ENCODE assay signal across 28 cellular contexts in the genomic region with DNA sequence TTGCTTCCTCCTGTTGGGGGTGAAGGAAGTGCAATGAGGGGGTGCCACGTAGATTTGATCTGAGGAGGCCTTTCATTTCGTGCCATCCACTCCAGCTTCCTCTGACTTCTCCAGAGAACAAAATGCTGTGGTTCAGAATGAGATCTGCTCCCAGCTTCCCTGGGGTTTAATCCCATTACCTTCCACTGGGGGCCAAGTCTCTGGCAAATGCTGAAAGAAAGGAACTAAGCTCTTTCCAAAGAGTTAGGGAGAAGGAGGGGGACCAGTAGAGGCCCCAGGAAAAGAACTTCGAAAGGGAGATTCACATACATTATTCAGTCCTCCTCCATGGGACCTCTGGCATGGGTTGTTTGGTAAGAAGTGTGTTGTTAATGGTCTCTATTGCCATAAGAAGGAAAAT.
"Had no signal": no experiment of that assay in that cellular context is flagged by ENCODE, and none has a peak within 500 bp of the region (broad histone marks: within the 10 kb centered on the region; RNA-seq: fewer than 3 reads in every experiment).

No MANE protein-coding gene starts in this region.

- H3K4me1 Mint-ChIP-seq: activated CD4-positive, alpha-beta T cell treated with anti-CD3 and anti-CD28 coated beads, Interleukin-2, amount 10 ng/mL, durations not matched to agents 7 days and 5 days; activated CD8-positive, alpha-beta memory T cell treated with anti-CD3 and anti-CD28 coated beads, Interleukin-2, amount 10 ng/mL, durations not matched to agents 7 days and 5 days; activated naive CD4-positive, alpha-beta T cell treated with anti-CD3 and anti-CD28 coated beads, Interleukin-2, amount 50 U/mL, for 24 hours; naive B cell; neural crest cell; stimulated activated naive B cell treated with anti-CD40 and anti-IgM and Interleukin-4, amounts not matched to agents 10 μg/mL and 1 μg/mL and 100 μg/mL, for 72 hours; T-helper 17 cell had no signal

- H3K9me3 ChIP-seq: breast epithelium, esophagus squamous epithelium, right atrium auricular region, stomach, thyroid gland, upper lobe of right lung had no signal

- H3K27me3 Mint-ChIP-seq: activated CD4-positive, alpha-beta T cell treated with anti-CD3 and anti-CD28 coated beads, Interleukin-2, amount 10 ng/mL, durations not matched to agents 7 days and 5 days; activated CD8-positive, alpha-beta memory T cell treated with anti-CD3 and anti-CD28 coated beads, Interleukin-2, amount 10 ng/mL, durations not matched to agents 7 days and 5 days; activated CD8-positive, alpha-beta T cell treated with anti-CD3 and anti-CD28 coated beads for 36 hours; activated naive CD4-positive, alpha-beta T cell treated with anti-CD3 and anti-CD28 coated beads, Interleukin-2, amount 50 U/mL, for 24 hours; naive B cell; stimulated activated naive B cell treated with anti-CD40 and anti-IgM and Interleukin-4, amounts not matched to agents 10 μg/mL and 1 μg/mL and 100 μg/mL, for 72 hours; T-helper 17 cell had no signal

- H3K27ac ChIP-seq: breast epithelium, epithelial cell of prostate, esophagus squamous epithelium, right atrium auricular region, stomach, thyroid gland, upper lobe of right lung had no signal

- H3K4me3 ChIP-seq: breast epithelium, esophagus squamous epithelium, right atrium auricular region, stomach, thyroid gland, upper lobe of right lung had no signal

- H3K36me3 ChIP-seq: breast epithelium, esophagus squamous epithelium, right atrium auricular region, stomach, thyroid gland, upper lobe of right lung had no signal

- DNase-seq: activated CD4-positive, alpha-beta T cell treated with anti-CD3 and anti-CD28 coated beads for 1 hour; activated CD4-positive, alpha-beta T cell treated with anti-CD3 and anti-CD28 coated beads, Interleukin-2, amount 10 ng/mL, durations not matched to agents 7 days and 5 days; activated CD8-positive, alpha-beta memory T cell treated with anti-CD3 and anti-CD28 coated beads, Interleukin-2, amount 10 ng/mL, durations not matched to agents 7 days and 5 days; activated CD8-positive, alpha-beta T cell treated with anti-CD3 and anti-CD28 coated beads for 36 hours; activated T-cell treated with anti-CD3 and anti-CD28 coated beads, Interleukin-2, amount 50 U/mL, for 48 hours; central memory CD4-positive, alpha-beta T cell; effector CD4-positive, alpha-beta T cell; esophagus squamous epithelium; foreskin melanocyte; left cardiac atrium; mammary epithelial cell; naive B cell; occipital lobe; stimulated activated CD4-positive, alpha-beta T cell treated with anti-CD3 and anti-CD28 coated beads, Interleukin-15, amount 100 ng/mL, for 24 hours; stimulated activated CD4-positive, alpha-beta T cell treated with anti-CD3 and anti-CD28 coated beads, Interleukin-2, amount 100 ng/mL, for 24 hours; stimulated activated naive B cell treated with anti-CD40 and anti-IgM and Interleukin-4, amounts not matched to agents 10 μg/mL and 1 μg/mL and 100 μg/mL, for 72 hours; stomach; T-helper 17 cell; T1000; thyroid gland; upper lobe of right lung had no signal

- H3K36me3 Mint-ChIP-seq: activated CD8-positive, alpha-beta memory T cell treated with anti-CD3 and anti-CD28 coated beads, Interleukin-2, amount 10 ng/mL, durations not matched to agents 7 days and 5 days; activated naive CD4-positive, alpha-beta T cell treated with anti-CD3 and anti-CD28 coated beads, Interleukin-2, amount 50 U/mL, for 24 hours; mesothelial cell of epicardium; naive B cell; stimulated activated naive B cell treated with anti-CD40 and anti-IgM and Interleukin-4, amounts not matched to agents 10 μg/mL and 1 μg/mL and 100 μg/mL, for 72 hours had no signal

- H3K27ac Mint-ChIP-seq: activated CD4-positive, alpha-beta T cell treated with anti-CD3 and anti-CD28 coated beads, Interleukin-2, amount 10 ng/mL, durations not matched to agents 7 days and 5 days; activated CD8-positive, alpha-beta memory T cell treated with anti-CD3 and anti-CD28 coated beads, Interleukin-2, amount 10 ng/mL, durations not matched to agents 7 days and 5 days; activated CD8-positive, alpha-beta T cell treated with anti-CD3 and anti-CD28 coated beads for 36 hours; activated naive CD4-positive, alpha-beta T cell treated with anti-CD3 and anti-CD28 coated beads, Interleukin-2, amount 50 U/mL, for 24 hours; activated T-helper 2 cell treated with anti-CD3 and anti-CD28 coated beads, Interferon-gamma antibody, Interleukin-2, Interleukin-4, amounts not matched to agents 10 μg/mL and 5 μg/mL and 100 μg/mL, durations not matched to agents 14 hours and 24 hours and 36 hours; mesothelial cell of epicardium; naive B cell; stimulated activated naive B cell treated with anti-CD40 and anti-IgM and Interleukin-4, amounts not matched to agents 10 μg/mL and 1 μg/mL and 100 μg/mL, for 72 hours; T-helper 17 cell had no signal

- H3K27me3 ChIP-seq: breast epithelium, esophagus squamous epithelium, right atrium auricular region, stomach, thyroid gland, upper lobe of right lung had no signal

- H3K4me3 Mint-ChIP-seq: activated CD4-positive, alpha-beta T cell treated with anti-CD3 and anti-CD28 coated beads, Interleukin-2, amount 10 ng/mL, durations not matched to agents 7 days and 5 days; activated CD8-positive, alpha-beta memory T cell treated with anti-CD3 and anti-CD28 coated beads, Interleukin-2, amount 10 ng/mL, durations not matched to agents 7 days and 5 days; activated CD8-positive, alpha-beta T cell treated with anti-CD3 and anti-CD28 coated beads for 36 hours; activated naive CD4-positive, alpha-beta T cell treated with anti-CD3 and anti-CD28 coated beads, Interleukin-2, amount 50 U/mL, for 24 hours; mesothelial cell of epicardium; naive B cell; neural crest cell; stimulated activated naive B cell treated with anti-CD40 and anti-IgM and Interleukin-4, amounts not matched to agents 10 μg/mL and 1 μg/mL and 100 μg/mL, for 72 hours; T-helper 17 cell had no signal

- H3K4me1 ChIP-seq: breast epithelium, esophagus squamous epithelium, right atrium auricular region, stomach, thyroid gland, upper lobe of right lung had no signal

- ATAC-seq: activated CD8-positive, alpha-beta memory T cell treated with anti-CD3 and anti-CD28 coated beads, Interleukin-2, amount 10 ng/mL, durations not matched to agents 7 days and 5 days; activated CD8-positive, alpha-beta T cell treated with anti-CD3 and anti-CD28 coated beads for 36 hours; left cardiac atrium; stimulated activated naive B cell treated with anti-CD40 and anti-IgM and Interleukin-4, amounts not matched to agents 10 μg/mL and 1 μg/mL and 100 μg/mL, for 72 hours; T-helper 17 cell; upper lobe of right lung had no signal
